In genomic region chr2:20411361-20411894, GRCh38 we compare ENCODE assay signal across 8 cellular contexts. TPM values are rescaled to one million over a fixed set of nuclear protein-coding genes. Genes with fewer than 3 reads are reported as not detected.
DNase-seq lines count a peak whose midpoint lies in the region; ATAC-seq, FAIRE-seq and TF ChIP-seq lines count a peak whose summit lies in the region.

No MANE protein-coding gene starts in this region.

- H3K9me3 Mint-ChIP-seq in naive thymus-derived CD8-positive, alpha-beta T cell, result peaks cover 14 to 46% (median 20%) of the 10 kb centered on the region in 9 donors

- peak; percentile 97 for FAIRE-seq in GM19239 (lab: Jason Lieb, UNC)

- TF ChIP-seq POLR2A in erythroblast (IDR thresholded peaks at IDR 0.05; ENCODE audit: low read length), result no peak

- POLR2A ChIA-PET in naive thymus-derived CD8-positive, alpha-beta T cell (lab: Charles Lee), result interaction anchor here (0.7 to 1.0 kb wide), 2 partner anchors 61 to 108 kb away, joined by 3 to 5 read pairs; no protein-coding TSS in a partner anchor

- H3K4me3 Mint-ChIP-seq in naive thymus-derived CD8-positive, alpha-beta T cell, result no peak overlapping the region

- no peaks in the 10 kb centered on the region for H3K4me1 ChIP-seq in NT2/D1 (ENCODE audit: insufficient read depth, insufficient read length)

- H3K36me3 Mint-ChIP-seq in naive thymus-derived CD8-positive, alpha-beta T cell, result peaks cover 0 to 24% (median 18%) of the 10 kb centered on the region in 3 donors

- no peaks in the 10 kb centered on the region for H3K27me3 ChIP-seq in NT2/D1 (ENCODE audit: insufficient read depth, insufficient read length)

- H3K36me3 ChIP-seq in NT2/D1 (ENCODE audit: insufficient read depth, insufficient read length, low read length), result no peaks in the 10 kb centered on the region

- H3K27ac Mint-ChIP-seq in naive thymus-derived CD8-positive, alpha-beta T cell, result peak overlapping the region in 1 of 10 donors; percentile 7

- no peak overlapping the region for H3K9ac ChIP-seq in NT2/D1 (ENCODE audit: insufficient read length, low read depth)

- ATAC-seq in HG03196 (IDR thresholded peaks at IDR 0.05; ENCODE audit: unreplicated experiment), result peak; percentile 99
- ATAC-seq in naive thymus-derived CD8-positive, alpha-beta T cell, result peak; percentile 84 to 91

- no peak overlapping the region for H3K4me3 ChIP-seq in NT2/D1 (ENCODE audit: insufficient read length, low read depth)

- peaks cover 0 to 10% (median 2%) of the 10 kb centered on the region in 4 donors for H3K4me1 Mint-ChIP-seq in naive thymus-derived CD8-positive, alpha-beta T cell

- peaks cover 0 to 9% (median 1%) of the 10 kb centered on the region in 5 donors for H3K27me3 Mint-ChIP-seq in naive thymus-derived CD8-positive, alpha-beta T cell

- DNase-seq in CMK (ENCODE audit: low read depth), result peak; percentile 61
- peak; percentile 58 for DNase-seq in GM19239 (ENCODE audit: insufficient read length, low spot score)
- peak; percentile 79 for DNase-seq in NT2/D1 (ENCODE audit: low read depth, low spot score)
- peak; percentile 16 for DNase-seq in activated CD8-positive, alpha-beta memory T cell treated with anti-CD3 and anti-CD28 coated beads, Interleukin-2, amount 50 U/mL, for 1 hour (ENCODE audit: extremely low read depth)
- peak; percentile 64 to 78 for DNase-seq in erythroblast (lab: John Stamatoyannopoulos, UW)
- DNase-seq in naive thymus-derived CD8-positive, alpha-beta T cell, result peak; percentile 17 to 75 (median 48)
- peak; percentile 28 to 60 (median 36) for DNase-seq in stimulated activated naive CD4-positive, alpha-beta T cell (lab: John Stamatoyannopoulos, UW)

- peaks cover 18% of the 10 kb centered on the region for H3K9me3 ChIP-seq in NT2/D1 (ENCODE audit: insufficient read depth, low read length)

RNA-seq across cellular contexts. Expression of gene RHOB, which starts 35.4 kb away (rescaled TPM):
- 10 to 100 TPM; 21.0 to 21.5 TPM for total RNA-seq in naive thymus-derived CD8-positive, alpha-beta T cell
- 1 to 10 TPM; 1.3 to 2.0 (median 1.6) TPM for polyA plus RNA-seq in naive thymus-derived CD8-positive, alpha-beta T cell

Comparison
In these comparisons a context has a peak if more than half of its experiments do, and no peak if none do; other contexts are left out.
1. DNase-seq: peak in every context shown above with its lines; median percentile 79 in NT2/D1; 71 in erythroblast; 61 in CMK; 58 in GM19239; 48 in naive thymus-derived CD8-positive, alpha-beta T cell; 36 in stimulated activated naive CD4-positive, alpha-beta T cell; 16 in activated CD8-positive, alpha-beta memory T cell treated with anti-CD3 and anti-CD28 coated beads, Interleukin-2, amount 50 U/mL, for 1 hour.